Comparison of ENCODE assay signal across 19 cellular contexts in the genomic region with DNA sequence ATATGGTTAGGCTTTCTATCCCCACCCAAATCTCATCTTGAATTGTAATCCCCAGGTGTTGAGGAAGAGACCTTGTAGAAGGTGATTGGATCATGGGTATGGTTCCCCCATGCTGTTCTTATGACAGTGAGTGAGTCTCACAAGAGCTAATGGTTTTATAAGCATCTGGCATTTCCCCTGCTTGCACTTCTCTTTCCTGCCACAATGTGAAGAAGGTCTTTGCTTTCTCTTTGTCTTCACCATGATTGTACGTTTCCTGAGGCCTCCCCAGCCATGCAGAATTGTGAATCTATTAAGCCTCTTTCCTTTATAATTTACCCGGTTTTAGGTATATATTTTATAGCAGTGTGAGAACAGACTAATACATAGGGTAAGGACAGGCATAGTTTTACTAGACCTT.
DNase-seq lines count a peak whose midpoint lies in the region; ATAC-seq, FAIRE-seq and TF ChIP-seq lines count a peak whose summit lies in the region.
"Had no signal": no experiment of that assay in that cellular context is flagged by ENCODE, and none has a peak within 500 bp of the region (broad histone marks: within the 10 kb centered on the region; RNA-seq: fewer than 3 reads in every experiment).

No MANE protein-coding gene starts in this region.

- no peak for ATAC-seq in GM18511 (IDR thresholded peaks at IDR 0.05; ENCODE audit: unreplicated experiment)
- ATAC-seq: CD8-positive, alpha-beta T cell; PC-3 had no signal

- H2BK120ac ChIP-seq in H1 (replicated peaks; ENCODE audit: low read depth, low read length) = no peak overlapping the region

- no peak overlapping the region for H4K8ac ChIP-seq in H1 (ENCODE audit: extremely low read depth, insufficient read depth, low read length)

- WGBS in H1 (ENCODE audit: extremely low coverage in 1 of 2, insufficient coverage in 1 of 2, insufficient read length in 1 of 2, insufficient replicate concordance in 2 of 2, low coverage in 1 of 2, low lambda C conversion rate in 2 of 2, missing lambda C conversion rate in 1 of 2), 2 experiments = 89% methylated on average over 2 of the region's 2 CpGs; no CpG with 5 or more reads in 1 of the 2 experiments

- POLR2A ChIA-PET in H1 (lab: Charles Lee; ENCODE audit: partially characterized antibody) = no interaction called here

- H3K23me2 ChIP-seq in H1 (ENCODE audit: low read depth, low read length) = no peaks in the 10 kb centered on the region; the same call in 1 of the 2 replicates

- H3K36me3 ChIP-seq in H1 (ENCODE audit: control insufficient read depth in 2 of 4, insufficient read depth in 4 of 4, low read length in 3 of 4) = no peaks in the 10 kb centered on the region
- H3K36me3 ChIP-seq: BLaER1 treated with 17β-estradiol and CSF1 and Interleukin-3, amounts not matched to agents 10 nM and 100 nM; MG63 had no signal

- TF ChIP-seq CTCF in H1 (IDR thresholded peaks at IDR 0.05; ENCODE audit: control extremely low read depth in 1 of 3, insufficient read depth in 1 of 3, low read depth in 1 of 3, low read length in 3 of 3) = peak in 1 of 3 experiments; percentile 6; a peak in 1 of 4 replicates

- TF ChIP-seq RAD21 in H1 (IDR thresholded peaks at IDR 0.05 in 1 of 2, conservative IDR thresholded peaks at IDR 0.05 in 1 of 2; ENCODE audit: low read depth in 2 of 2, low read length in 2 of 2) = no peak

- H3K9ac ChIP-seq in H1 (replicated peaks in 1 of 4; ENCODE audit: extremely low read depth in 1 of 4, low read depth in 3 of 4, low read length in 3 of 4) = no peak overlapping the region
- H3K9ac ChIP-seq: BLaER1 treated with 17β-estradiol and CSF1 and Interleukin-3, amounts not matched to agents 10 nM and 100 nM had no signal

- no peak overlapping the region for H3K14ac ChIP-seq in H1 (ENCODE audit: insufficient read length)

- no peaks in the 10 kb centered on the region for H3K4me1 ChIP-seq in H1 (replicated peaks in 1 of 4; ENCODE audit: control insufficient read depth in 3 of 4, insufficient read depth in 4 of 4, low read length in 3 of 4)
- H3K4me1 ChIP-seq: BLaER1 treated with 17β-estradiol and CSF1 and Interleukin-3, amounts not matched to agents 10 nM and 100 nM had no signal

- no peaks in the 10 kb centered on the region for H3K27me3 ChIP-seq in H1 (replicated peaks in 1 of 4; ENCODE audit: control insufficient read depth in 3 of 4, extremely low read depth in 1 of 4, insufficient read depth in 3 of 4, low read length in 3 of 4)
- H3K27me3 ChIP-seq: BLaER1 treated with 17β-estradiol and CSF1 and Interleukin-3, amounts not matched to agents 10 nM and 100 nM; MG63 had no signal

- H3K56ac ChIP-seq in H1 (replicated peaks; ENCODE audit: insufficient read length, low read depth, low read length) = no peak overlapping the region

- H2AK5ac ChIP-seq in H1 (ENCODE audit: low read depth, low read length) = no peak overlapping the region

- H3K27ac ChIP-seq in H1 (ENCODE audit: low read depth, low read length) = no peak overlapping the region
- H3K27ac ChIP-seq: BLaER1 treated with 17β-estradiol and CSF1 and Interleukin-3, amounts not matched to agents 10 nM and 100 nM had no signal

- no peak overlapping the region for H2BK12ac ChIP-seq in H1 (ENCODE audit: low read depth, low read length)

- H4K20me1 ChIP-seq in H1 (replicated peaks in 1 of 2; ENCODE audit: control insufficient read depth in 1 of 2, insufficient read depth in 2 of 2, low read length in 2 of 2) = no peaks in the 10 kb centered on the region
- H4K20me1 ChIP-seq: BLaER1 treated with 17β-estradiol and CSF1 and Interleukin-3, amounts not matched to agents 10 nM and 100 nM had no signal

- H3K23ac ChIP-seq in H1 (ENCODE audit: insufficient read length) = no peak overlapping the region

- H2BK5ac ChIP-seq in H1 (ENCODE audit: low read depth, low read length) = no peak overlapping the region

- TF ChIP-seq EP300 in H1 (IDR thresholded peaks at IDR 0.05; ENCODE audit: borderline replicate concordance in 1 of 2, low read depth in 2 of 2, low read length in 2 of 2) = no peak

- H3K4me3 ChIP-seq in H1 (ENCODE audit: extremely low read depth in 1 of 4, insufficient read depth in 2 of 4, low read depth in 3 of 4, low read length in 4 of 4) = no peak overlapping the region
- H3K4me3 ChIP-seq: BLaER1 treated with 17β-estradiol and CSF1 and Interleukin-3, amounts not matched to agents 10 nM and 100 nM; MG63 had no signal

- no peak overlapping the region for H3K18ac ChIP-seq in H1 (ENCODE audit: extremely low read depth, low read length)

- no peak overlapping the region for H4K91ac ChIP-seq in H1 (replicated peaks; ENCODE audit: insufficient read length, low read length)

- no peak for TF ChIP-seq POLR2A in H1 (IDR thresholded peaks at IDR 0.05; ENCODE audit: control extremely low read depth in 1 of 2, low read depth in 2 of 2, low read length in 2 of 2)

- H3K79me2 ChIP-seq in H1 (ENCODE audit: control insufficient read depth in 1 of 2, insufficient read depth in 2 of 2, low read length in 2 of 2) = no peaks in the 10 kb centered on the region

- peaks cover 0 to 3% of the 10 kb centered on the region in 2 experiments; a peak in 1 of 4 replicates for H3K9me3 ChIP-seq in H1 (ENCODE audit: insufficient read depth in 2 of 2, low read depth in 1 of 2, low read length in 1 of 2)
- H3K9me3 ChIP-seq: BLaER1 treated with 17β-estradiol and CSF1 and Interleukin-3, amounts not matched to agents 10 nM and 100 nM; MG63 had no signal

- H2BK20ac ChIP-seq in H1 (ENCODE audit: low read length) = no peak overlapping the region

- CTCF ChIA-PET in H1 (lab: Charles Lee; ENCODE audit: partially characterized antibody) = interaction anchor here (0.6 to 0.7 kb wide), 2 partner anchors 15 to 314 kb away, joined by 3 read pairs; no protein-coding TSS in a partner anchor

- no peak overlapping the region for H2BK15ac ChIP-seq in H1 (ENCODE audit: low read length)

- H3K4ac ChIP-seq in H1 (replicated peaks; ENCODE audit: insufficient read length, low read depth, low read length) = no peak overlapping the region

- DNase-seq in NCI-H524 (lab: John Stamatoyannopoulos, UW) = peak; percentile 4 to 46
- no peak for DNase-seq in NCI-H524 treated with DMSO at 0.1 percent for 48 hours (lab: John Stamatoyannopoulos, UW)
- peak; percentile 81 for DNase-seq in NCI-H69 (lab: John Stamatoyannopoulos, UW)
- DNase-seq in H1 (ENCODE audit: low read depth in 1 of 2, low spot score in 2 of 2) = no peak
- DNase-seq in stimulated activated CD4-positive, alpha-beta T cell treated with anti-CD3 and anti-CD28 coated beads, Interleukin-2, amount 100 ng/mL, for 48 hours = no peak
- DNase-seq in A172 (ENCODE audit: low spot score) = no peak
- DNase-seq: Calu3; CD8-positive, alpha-beta T cell; DMS79 treated with DMSO at 0.1 percent for 48 hours; HCEC 1CT; IMR-90; MG63; NCI-H1048; NCI-H1436; NCI-H1930; PC-3 had no signal

- no peak overlapping the region for H4K5ac ChIP-seq in H1 (ENCODE audit: insufficient read length, low read depth, low read length)

- H3K4me2 ChIP-seq in H1 (ENCODE audit: insufficient read depth in 1 of 2, low read depth in 2 of 2, low read length in 2 of 2) = no peak overlapping the region
- H3K4me2 ChIP-seq: BLaER1 treated with 17β-estradiol and CSF1 and Interleukin-3, amounts not matched to agents 10 nM and 100 nM had no signal

- no peak for FAIRE-seq in H1 (lab: Jason Lieb, UNC)
- FAIRE-seq: HTR-8/SVneo had no signal

- no peaks in the 10 kb centered on the region for H3K79me1 ChIP-seq in H1 (ENCODE audit: low read depth, low read length)

- H2AFZ ChIP-seq in H1 (ENCODE audit: low read length) = peak overlapping the region; percentile 41; the same call in 1 of the 2 replicates

TF ChIP-seq in H1, 55 proteins besides CTCF, POLR2A, EP300 and RAD21:
- TF ChIP-seq FOSL1 (IDR thresholded peaks at IDR 0.05; ENCODE audit: insufficient read depth, low read depth, low read length) = no peak
- no peak for TF ChIP-seq KDM4A (IDR thresholded peaks at IDR 0.05; ENCODE audit: low read depth, low read length, severe bottlenecking)
- TF ChIP-seq CBX5 (IDR thresholded peaks at IDR 0.05; ENCODE audit: low read depth, low read length) = no peak

Comparison
In these comparisons a context has a peak if more than half of its experiments do, and no peak if none do; other contexts are left out.
1. DNase-seq: peak in NCI-H524 (2 of 2) and NCI-H69 (single experiment); none in NCI-H524 treated with DMSO at 0.1 percent for 48 hours (single experiment), H1 (0 of 2), stimulated activated CD4-positive, alpha-beta T cell treated with anti-CD3 and anti-CD28 coated beads, Interleukin-2, amount 100 ng/mL, for 48 hours (0 of 2) and A172 (single experiment).